ENCODE assay signal across 18 cellular contexts in the genomic region with DNA sequence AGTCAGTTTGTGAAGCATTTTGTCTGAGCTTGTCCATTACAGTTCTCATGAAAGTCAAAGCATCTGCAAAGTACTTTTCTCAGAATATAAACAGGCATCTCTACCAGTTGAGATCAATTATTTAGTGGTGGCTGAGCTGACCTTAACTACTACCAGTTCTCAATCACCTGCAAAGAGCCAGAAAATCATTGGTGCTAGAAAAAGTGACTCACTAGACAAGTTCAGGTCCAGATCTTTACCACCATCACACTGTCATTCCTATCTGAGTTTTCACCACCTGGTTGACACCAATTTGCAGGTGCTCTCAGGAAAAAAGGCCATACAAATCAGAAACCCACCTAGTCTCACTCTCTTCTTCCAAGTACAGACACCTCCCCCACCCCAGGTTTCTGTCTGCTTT. TPM values are rescaled to one million over a fixed set of nuclear protein-coding genes. Genes with fewer than 3 reads are reported as not detected.
A peak's percentile ranks its signal among the peaks of the same experiment; 100 is the strongest.
DNase-seq lines count a peak whose midpoint lies in the region; ATAC-seq and TF ChIP-seq lines count a peak whose summit lies in the region.
"Had no signal": no experiment of that assay in that cellular context is flagged by ENCODE, and none has a peak within 500 bp of the region (broad histone marks: within the 10 kb centered on the region; RNA-seq: fewer than 3 reads in every experiment).

No MANE protein-coding gene starts in this region.

- peaks cover 5% of the 10 kb centered on the region for H3F3A ChIP-seq in smooth muscle cell (ENCODE audit: low read depth)

- intact Hi-C loops in activated CD4-positive, alpha-beta T cell treated with anti-CD3 and anti-CD28 coated beads for 36 hours (cut with DNase I, micrococcal nuclease): no loop called here
- intact Hi-C loops in IMR-90 (cut with micrococcal nuclease): no loop called here

- BruUV-seq in IMR-90 (replicated peaks; lab: Mats Ljungman, UMichigan): no TSS peak

- in situ Hi-C loops in IMR-90 (cut with MboI; ENCODE audit: low sequenced_read_pairs): no loop called here

- DNase-seq in activated CD4-positive, alpha-beta T cell treated with anti-CD3 and anti-CD28 coated beads for 36 hours: no peak
- no peak for DNase-seq in activated CD4-positive, alpha-beta T cell treated with anti-CD3 and anti-CD28 coated beads, Interleukin-2, amount 50 U/mL, for 4 hours
- DNase-seq in IMR-90 (no peak), smooth muscle cell (lab: John Stamatoyannopoulos, UW; ENCODE audit: unreplicated experiment) (no peak), NCI-H82 treated with DMSO at 0.1 percent for 48 hours (lab: John Stamatoyannopoulos, UW; ENCODE audit: unreplicated experiment) (no peak), T-helper 2 cell (no peak)
- DNase-seq in central memory CD8-positive, alpha-beta T cell (ENCODE audit: low spot score in 2 of 2): no peak
- DNase-seq: activated CD4-positive, alpha-beta T cell treated with anti-CD3 and anti-CD28 coated beads for 48 hours; activated gamma-delta T cell; Calu3; colonic mucosa; foreskin fibroblast; thyroid gland had no signal

- no peaks in the 10 kb centered on the region for H3K27me3 Mint-ChIP-seq in activated CD4-positive, alpha-beta T cell treated with anti-CD3 and anti-CD28 coated beads for 36 hours
- no peaks in the 10 kb centered on the region for H3K27me3 Mint-ChIP-seq in central memory CD8-positive, alpha-beta T cell

- H3K36me3 ChIP-seq in IMR-90 (ENCODE audit: control insufficient read depth, insufficient read depth, low read length) (no peaks in the 10 kb centered on the region; the same call in 1 of the 2 replicates), smooth muscle cell (ENCODE audit: low read depth) (no peaks in the 10 kb centered on the region)
- H3K36me3 ChIP-seq: colonic mucosa, HAP-1, neural progenitor cell, thyroid gland had no signal

- H3K4me3 ChIP-seq in IMR-90 (ENCODE audit: insufficient read depth, low read depth, low read length) (no peak overlapping the region), smooth muscle cell (no peak overlapping the region)
- H3K4me3 ChIP-seq: colonic mucosa, HAP-1, neural progenitor cell, thyroid gland had no signal

- peaks cover 24% of the 10 kb centered on the region for H3K79me2 ChIP-seq in smooth muscle cell (ENCODE audit: low read depth)

- H2AFZ ChIP-seq in IMR-90 (replicated peaks; ENCODE audit: low read length, poor library complexity) (no peak overlapping the region), smooth muscle cell (ENCODE audit: low read depth) (no peak overlapping the region)
- H2AFZ ChIP-seq: neural progenitor cell had no signal

- no peak for TF ChIP-seq RAD21 in IMR-90 (IDR thresholded peaks at IDR 0.05; ENCODE audit: low read length)

- H3K27ac Mint-ChIP-seq in activated CD4-positive, alpha-beta T cell treated with anti-CD3 and anti-CD28 coated beads for 36 hours: peak overlapping the region; percentile 20
- H3K27ac Mint-ChIP-seq in central memory CD8-positive, alpha-beta T cell (ENCODE audit: low read depth): peak overlapping the region; percentile 53
- H3K27ac Mint-ChIP-seq: neural progenitor cell had no signal

- no peak overlapping the region for H3K4me3 Mint-ChIP-seq in activated CD4-positive, alpha-beta T cell treated with anti-CD3 and anti-CD28 coated beads for 36 hours
- no peak overlapping the region for H3K4me3 Mint-ChIP-seq in central memory CD8-positive, alpha-beta T cell
- H3K4me3 Mint-ChIP-seq: neural progenitor cell had no signal

- H3K36me3 Mint-ChIP-seq in activated CD4-positive, alpha-beta T cell treated with anti-CD3 and anti-CD28 coated beads for 36 hours (ENCODE audit: low read depth): peaks cover 8% of the 10 kb centered on the region
- peaks cover 4% of the 10 kb centered on the region for H3K36me3 Mint-ChIP-seq in central memory CD8-positive, alpha-beta T cell (ENCODE audit: insufficient read depth)
- H3K36me3 Mint-ChIP-seq: neural progenitor cell had no signal

- dilution Hi-C loops in IMR-90 (cut with HindIII; ENCODE audit: low sequenced_read_pairs, unreplicated experiment): no loop called here

- H4K91ac ChIP-seq in IMR-90 (ENCODE audit: insufficient read depth, low read depth, low read length): no peak overlapping the region

- no peak overlapping the region for H4K5ac ChIP-seq in IMR-90 (ENCODE audit: low read depth, low read length)

- peak; percentile 44 for ATAC-seq in activated CD4-positive, alpha-beta T cell treated with anti-CD3 and anti-CD28 coated beads for 36 hours
- ATAC-seq in IMR-90 (ENCODE audit: low read depth): no peak
- no peak for ATAC-seq in central memory CD8-positive, alpha-beta T cell (replicated peaks; ENCODE audit: extremely low read depth, poor library complexity, severe bottlenecking)
- no peak for ATAC-seq in GM19397 (IDR thresholded peaks at IDR 0.05; ENCODE audit: unreplicated experiment)

- H3K14ac ChIP-seq in IMR-90 (replicated peaks; ENCODE audit: low read depth, low read length): no peak overlapping the region

- no peaks in the 10 kb centered on the region for H4K20me1 ChIP-seq in IMR-90 (ENCODE audit: insufficient read depth, low read length)
- H4K20me1 ChIP-seq in smooth muscle cell (ENCODE audit: low read depth): peaks cover 9% of the 10 kb centered on the region

- no peaks in the 10 kb centered on the region for H3K9me1 ChIP-seq in IMR-90 (ENCODE audit: insufficient read depth, low read length)

- no peak overlapping the region for H2BK15ac ChIP-seq in IMR-90 (ENCODE audit: low read depth, low read length)

- peaks cover 38% of the 10 kb centered on the region for H3K4me1 Mint-ChIP-seq in activated CD4-positive, alpha-beta T cell treated with anti-CD3 and anti-CD28 coated beads for 36 hours
- peaks cover 14% of the 10 kb centered on the region for H3K4me1 Mint-ChIP-seq in central memory CD8-positive, alpha-beta T cell
- H3K4me1 Mint-ChIP-seq: neural progenitor cell had no signal

- no peak overlapping the region for H2AK5ac ChIP-seq in IMR-90 (ENCODE audit: low read depth, low read length)

- H2BK20ac ChIP-seq in IMR-90 (ENCODE audit: low read depth, low read length): no peak overlapping the region

- H3K9ac ChIP-seq in IMR-90 (ENCODE audit: low read depth, low read length): no peak overlapping the region
- no peak overlapping the region for H3K9ac ChIP-seq in smooth muscle cell (ENCODE audit: low read depth)
- H3K9ac ChIP-seq: neural progenitor cell had no signal

- POLR2A ChIA-PET in activated CD4-positive, alpha-beta T cell treated with anti-CD3 and anti-CD28 coated beads for 36 hours (lab: Charles Lee): no interaction called here
- POLR2A ChIA-PET in IMR-90 (lab: Charles Lee; ENCODE audit: unreplicated experiment): no interaction called here

- H4K8ac ChIP-seq in IMR-90 (ENCODE audit: low read depth in 2 of 2, low read length in 2 of 2): no peak overlapping the region

- H2BK5ac ChIP-seq in IMR-90 (ENCODE audit: low read depth, low read length, poor library complexity, severe bottlenecking): no peak overlapping the region

- no peaks in the 10 kb centered on the region for H3K9me3 ChIP-seq in IMR-90 (ENCODE audit: control insufficient read depth, insufficient read depth, low read length)
- H3K9me3 ChIP-seq in smooth muscle cell (replicated peaks; ENCODE audit: low read depth): no peaks in the 10 kb centered on the region
- H3K9me3 ChIP-seq: colonic mucosa, HAP-1, thyroid gland had no signal

- TF ChIP-seq CTCF in IMR-90 (conservative IDR thresholded peaks at IDR 0.05; ENCODE audit: low read depth, low read length) (no peak), smooth muscle cell (IDR thresholded peaks at IDR 0.05; ENCODE audit: borderline replicate concordance, insufficient read depth, poor library complexity, severe bottlenecking) (no peak)

- no peak overlapping the region for H2AK9ac ChIP-seq in IMR-90 (replicated peaks; ENCODE audit: low read depth, low read length, poor library complexity)

- CTCF ChIA-PET in activated CD4-positive, alpha-beta T cell treated with anti-CD3 and anti-CD28 coated beads for 36 hours (lab: Charles Lee): interaction anchor here (0.7 kb wide), 1 partner anchor 109 kb away, joined by 4 read pairs; no protein-coding TSS in a partner anchor
- CTCF ChIA-PET in IMR-90 (lab: Yijun Ruan, JAX): no interaction called here

- H3K56ac ChIP-seq in IMR-90 (ENCODE audit: extremely low read depth, insufficient read depth, low read length): no peak overlapping the region

- TF ChIP-seq POLR2A in IMR-90 (IDR thresholded peaks at IDR 0.05; ENCODE audit: low read depth, low read length): no peak

- H3K4ac ChIP-seq in IMR-90 (ENCODE audit: low read depth, low read length): no peak overlapping the region

- H3K27me3 ChIP-seq in IMR-90 (ENCODE audit: control insufficient read depth, insufficient read depth, low read length): no peaks in the 10 kb centered on the region
- H3K27me3 ChIP-seq in smooth muscle cell (ENCODE audit: low read depth): no peaks in the 10 kb centered on the region
- H3K27me3 ChIP-seq: colonic mucosa, neural progenitor cell, thyroid gland had no signal

- H3K9me3 Mint-ChIP-seq in activated CD4-positive, alpha-beta T cell treated with anti-CD3 and anti-CD28 coated beads for 36 hours (ENCODE audit: low read depth): no peaks in the 10 kb centered on the region
- no peaks in the 10 kb centered on the region for H3K9me3 Mint-ChIP-seq in central memory CD8-positive, alpha-beta T cell
- H3K9me3 Mint-ChIP-seq: neural progenitor cell had no signal

- H2BK120ac ChIP-seq in IMR-90 (ENCODE audit: low read depth, low read length): no peak overlapping the region

- peak overlapping the region; percentile 3; the same call in 1 of the 2 replicates for H3K23ac ChIP-seq in IMR-90 (ENCODE audit: low read depth, low read length)

- H3K4me2 ChIP-seq in IMR-90 (ENCODE audit: low read depth, low read length) (no peak overlapping the region), smooth muscle cell (peak overlapping the region; percentile 19)
- H3K4me2 ChIP-seq: neural progenitor cell had no signal

- H3K27ac ChIP-seq in IMR-90 (ENCODE audit: insufficient read depth, low read length) (no peak overlapping the region), smooth muscle cell (ENCODE audit: low read depth) (peak overlapping the region; percentile 22)
- H3K27ac ChIP-seq: 22Rv1, colonic mucosa, neural progenitor cell, RWPE1, thyroid gland had no signal

- H3K18ac ChIP-seq in IMR-90 (ENCODE audit: low read depth, low read length): no peak overlapping the region

- H3K79me1 ChIP-seq in IMR-90 (ENCODE audit: low read depth in 1 of 2, low read length in 2 of 2): no peaks in the 10 kb centered on the region

- H3K4me1 ChIP-seq in IMR-90 (ENCODE audit: control insufficient read depth, insufficient read depth, low read length) (no peaks in the 10 kb centered on the region; the same call in 1 of the 2 replicates), smooth muscle cell (ENCODE audit: low read depth) (no peaks in the 10 kb centered on the region)
- H3K4me1 ChIP-seq: colonic mucosa, HAP-1, neural progenitor cell had no signal

RNA-seq across cellular contexts. Expression of gene ITPR2, which starts 33.3 kb away (rescaled TPM):
- 10 to 100 TPM; 27.3 to 28.6 TPM for total RNA-seq in activated CD4-positive, alpha-beta T cell treated with anti-CD3 and anti-CD28 coated beads for 36 hours
- total RNA-seq in IMR-90 (2012; rRNA removed): 9.0 and 9.2 TPM in 2 replicates
- 1.1 and 1.2 TPM in 2 replicates for polyA plus RNA-seq in IMR-90 (2012; rRNA removed)
- polyA plus RNA-seq in IMR-90 (2012; cell fraction: cytosol; rRNA removed): 0.14 and 0.44 TPM in 2 replicates
- polyA plus RNA-seq in IMR-90 (2012; cell fraction: nucleus; rRNA removed; ENCODE audit: low replicate concordance): 0.24 and 2.0 TPM in 2 replicates
- 17.4 and 29.0 TPM in 2 replicates for total RNA-seq in smooth muscle cell
- 6.8 and 9.6 TPM in 2 replicates for polyA plus RNA-seq in smooth muscle cell
